In the genomic region with DNA sequence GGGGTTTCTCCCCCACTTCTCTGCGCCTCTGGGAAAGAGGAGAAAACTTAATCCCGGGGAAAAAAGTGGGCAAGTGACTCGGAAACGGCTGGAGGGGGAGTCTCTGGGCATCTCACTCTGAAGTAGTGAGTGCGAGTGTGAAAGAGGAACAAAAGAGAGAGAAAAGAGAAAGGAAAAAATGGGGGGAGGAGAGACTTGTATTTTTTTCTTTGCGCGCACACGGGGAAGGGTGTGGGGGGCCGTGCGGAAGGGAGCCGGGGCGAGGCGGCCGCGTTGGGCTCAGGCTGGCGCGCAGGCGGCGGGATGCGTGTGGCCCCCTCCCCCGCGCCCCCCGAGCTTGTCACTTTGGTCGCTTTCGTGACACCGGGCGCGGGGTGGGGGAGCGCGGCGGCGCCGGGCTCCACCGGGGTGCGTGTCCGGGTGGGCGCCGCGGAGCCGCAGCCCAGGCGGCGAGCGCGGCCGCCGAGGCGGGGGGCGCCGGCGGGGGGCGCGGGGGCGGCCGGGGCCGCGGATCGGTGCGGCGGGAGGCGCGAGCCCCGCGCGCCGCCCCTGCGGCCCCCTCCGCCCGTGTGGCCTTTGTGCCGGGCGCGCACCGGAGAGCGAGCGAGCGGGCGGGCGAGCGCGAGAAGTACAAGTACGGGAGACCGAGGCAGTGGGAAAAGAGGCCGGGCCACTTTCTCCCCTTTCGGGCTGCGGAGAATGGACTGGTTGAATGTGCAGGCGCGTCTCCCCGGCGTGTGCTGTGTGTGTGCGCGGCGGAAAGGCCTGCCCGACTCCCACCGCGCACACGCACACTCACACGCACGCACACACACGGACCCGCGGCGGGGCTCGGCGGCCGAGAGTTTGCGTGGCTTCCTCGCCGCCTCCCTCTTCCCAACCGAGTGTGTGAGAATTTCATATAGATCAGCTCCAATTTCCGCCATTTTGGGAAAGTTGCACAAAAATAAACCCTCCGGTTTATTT, we compare ENCODE assay signal across 8 cellular contexts. TPM values are rescaled to one million over a fixed set of nuclear protein-coding genes. Genes with fewer than 3 reads are reported as not detected.
DNase-seq lines count a peak whose midpoint lies in the region; ATAC-seq, FAIRE-seq and TF ChIP-seq lines count a peak whose summit lies in the region.

No MANE protein-coding gene starts in this region.

- H2BK15ac ChIP-seq in IMR-90 (ENCODE audit: low read depth, low read length) = no peak overlapping the region

- H3K14ac ChIP-seq in IMR-90 (replicated peaks; ENCODE audit: low read depth, low read length) = peak overlapping the region; percentile 73

- DNase-seq in CD14-positive monocyte (ENCODE audit: low spot score) = no peak
- peak; percentile 37 for DNase-seq in IMR-90
- DNase-seq in UCSD-AML1 (lab: John Stamatoyannopoulos, UW; ENCODE audit: unreplicated experiment) = peak; percentile 42
- no peak for DNase-seq in bronchial epithelial cell (ENCODE audit: low read depth)
- DNase-seq in iris pigment epithelial cell (ENCODE audit: low read depth) = peak; percentile 64
- DNase-seq in smooth muscle cell (lab: John Stamatoyannopoulos, UW; ENCODE audit: unreplicated experiment) = peak; percentile 7
- no peak for DNase-seq in NCI-H524 treated with DMSO at 0.1 percent for 48 hours (lab: John Stamatoyannopoulos, UW)

- peaks cover 12 to 15% of the 10 kb centered on the region in 2 donors for H3K36me3 Mint-ChIP-seq in CD14-positive monocyte

- H3F3A ChIP-seq in smooth muscle cell (ENCODE audit: low read depth) = peaks cover 4% of the 10 kb centered on the region

- no peak for TF ChIP-seq POLR2A in IMR-90 (IDR thresholded peaks at IDR 0.05; ENCODE audit: low read depth, low read length)

- H3K27me3 ChIP-seq in IMR-90 (ENCODE audit: control insufficient read depth, insufficient read depth, low read length) = no peaks in the 10 kb centered on the region
- H3K27me3 ChIP-seq in bronchial epithelial cell (ENCODE audit: control insufficient read depth, insufficient read depth, low read length) = no peaks in the 10 kb centered on the region
- no peaks in the 10 kb centered on the region for H3K27me3 ChIP-seq in smooth muscle cell (ENCODE audit: low read depth)

- FAIRE-seq in bronchial epithelial cell (lab: Jason Lieb, UNC) = no peak

- peaks cover 0 to 3% (median 1%) of the 10 kb centered on the region in 3 donors for H3K27me3 Mint-ChIP-seq in CD14-positive monocyte (ENCODE audit: low read depth in 3 of 3)

- peaks cover 7% of the 10 kb centered on the region in 2 experiments; a peak in 2 of 4 replicates for H3K79me1 ChIP-seq in IMR-90 (ENCODE audit: low read depth in 1 of 2, low read length in 2 of 2)

- H3K79me2 ChIP-seq in smooth muscle cell (ENCODE audit: low read depth) = peaks cover 27% of the 10 kb centered on the region

- H3K4me1 ChIP-seq in IMR-90 (ENCODE audit: control insufficient read depth, insufficient read depth, low read length) = no peaks in the 10 kb centered on the region
- H3K4me1 ChIP-seq in smooth muscle cell (ENCODE audit: low read depth) = no peaks in the 10 kb centered on the region

- H3K9me3 ChIP-seq in IMR-90 (ENCODE audit: control insufficient read depth, insufficient read depth, low read length) (no peaks in the 10 kb centered on the region), smooth muscle cell (replicated peaks; ENCODE audit: low read depth) (no peaks in the 10 kb centered on the region)

- H4K91ac ChIP-seq in IMR-90 (ENCODE audit: insufficient read depth, low read depth, low read length) = peak overlapping the region; percentile 62

- peak overlapping the region; percentile 71 for H3K56ac ChIP-seq in IMR-90 (ENCODE audit: extremely low read depth, insufficient read depth, low read length)

- H2AK5ac ChIP-seq in IMR-90 (ENCODE audit: low read depth, low read length) = no peak overlapping the region

- TF ChIP-seq CTCF in CD14-positive monocyte (IDR thresholded peaks at IDR 0.05) (no peak), IMR-90 (conservative IDR thresholded peaks at IDR 0.05; ENCODE audit: low read depth, low read length) (no peak), bronchial epithelial cell (IDR thresholded peaks at IDR 0.05; ENCODE audit: insufficient read depth, low read length, severe bottlenecking) (no peak), smooth muscle cell (IDR thresholded peaks at IDR 0.05; ENCODE audit: borderline replicate concordance, insufficient read depth, poor library complexity, severe bottlenecking) (no peak)

- dilution Hi-C loops in IMR-90 (cut with HindIII; ENCODE audit: low sequenced_read_pairs, unreplicated experiment) = no loop called here

- peak overlapping the region; percentile 91 to 99 (median 96) for H3K27ac Mint-ChIP-seq in CD14-positive monocyte

- in situ Hi-C loops in IMR-90 (cut with MboI; ENCODE audit: low sequenced_read_pairs) = no loop called here

- peak overlapping the region; percentile 99 to 100 for H3K4me3 Mint-ChIP-seq in CD14-positive monocyte

- CTCF ChIA-PET in IMR-90 (lab: Yijun Ruan, JAX) = no interaction called here

- peak overlapping the region; percentile 52; the same call in 1 of the 2 replicates for H2BK120ac ChIP-seq in IMR-90 (ENCODE audit: low read depth, low read length)

- TF ChIP-seq RAD21 in IMR-90 (IDR thresholded peaks at IDR 0.05; ENCODE audit: low read length) = no peak

- peak overlapping the region; percentile 87 for H3K4me2 ChIP-seq in IMR-90 (ENCODE audit: low read depth, low read length)
- H3K4me2 ChIP-seq in smooth muscle cell = peak overlapping the region; percentile 94

- H3K23ac ChIP-seq in IMR-90 (ENCODE audit: low read depth, low read length) = peak overlapping the region; percentile 55

- H3K9me3 Mint-ChIP-seq in CD14-positive monocyte = peaks cover 0 to 2% (median 0%) of the 10 kb centered on the region in 7 donors

- no peaks in the 10 kb centered on the region for H3K9me1 ChIP-seq in IMR-90 (ENCODE audit: insufficient read depth, low read length)

- POLR2A ChIA-PET in IMR-90 (lab: Charles Lee; ENCODE audit: unreplicated experiment) = no interaction called here

- peaks cover 8% of the 10 kb centered on the region for H3K4me1 Mint-ChIP-seq in CD14-positive monocyte

- H3K27ac ChIP-seq in IMR-90 (ENCODE audit: insufficient read depth, low read length) = peak overlapping the region; percentile 39
- peak overlapping the region; percentile 63 for H3K27ac ChIP-seq in smooth muscle cell (ENCODE audit: low read depth)

- WGBS in IMR-90 (ENCODE audit: extremely low coverage in 2 of 2, insufficient read length in 1 of 2), 2 experiments = 0% methylated on average over 27 of the region's 110 CpGs; no CpG with 5 or more reads in 1 of the 2 experiments
- whole genome bisulfite sequencing in smooth muscle cell (ENCODE audit: low lambda C conversion rate) = 2% methylated on average over 34 of the region's 110 CpGs

- H3K9ac ChIP-seq in IMR-90 (ENCODE audit: low read depth, low read length) (peak overlapping the region; percentile 71), smooth muscle cell (ENCODE audit: low read depth) (peak overlapping the region; percentile 67)

- peak overlapping the region; percentile 10 for H3K18ac ChIP-seq in IMR-90 (ENCODE audit: low read depth, low read length)

- H4K8ac ChIP-seq in IMR-90 (ENCODE audit: low read depth in 2 of 2, low read length in 2 of 2) = peak overlapping the region in 1 of 2 experiments; percentile 10; a peak in 2 of 4 replicates

- intact Hi-C loops in CD14-positive monocyte (cut with micrococcal nuclease) (no loop called here), IMR-90 (cut with micrococcal nuclease) (loop anchor here (2.0 kb wide), 1 partner anchor 252 kb away; no protein-coding TSS in a partner anchor)

- peak overlapping the region; percentile 96 for H2AFZ ChIP-seq in IMR-90 (replicated peaks; ENCODE audit: low read length, poor library complexity)
- H2AFZ ChIP-seq in smooth muscle cell (ENCODE audit: low read depth) = peak overlapping the region; percentile 99

- H3K4ac ChIP-seq in IMR-90 (ENCODE audit: low read depth, low read length) = peak overlapping the region; percentile 66

- peak overlapping the region; percentile 77 for H2AK9ac ChIP-seq in IMR-90 (replicated peaks; ENCODE audit: low read depth, low read length, poor library complexity)

- H3K4me3 ChIP-seq in IMR-90 (ENCODE audit: insufficient read depth, low read depth, low read length) (peak overlapping the region; percentile 86), bronchial epithelial cell (ENCODE audit: low read depth, low read length) (peak overlapping the region; percentile 90), smooth muscle cell (peak overlapping the region; percentile 82)

- no peak overlapping the region for H4K5ac ChIP-seq in IMR-90 (ENCODE audit: low read depth, low read length)

- no peaks in the 10 kb centered on the region for H4K20me1 ChIP-seq in IMR-90 (ENCODE audit: insufficient read depth, low read length)
- peaks cover 20% of the 10 kb centered on the region for H4K20me1 ChIP-seq in smooth muscle cell (ENCODE audit: low read depth)

- ATAC-seq in GM19455 (IDR thresholded peaks at IDR 0.05; ENCODE audit: unreplicated experiment) (peak; percentile 25), IMR-90 (ENCODE audit: low read depth) (peak; percentile 24)

- H3K36me3 ChIP-seq in IMR-90 (ENCODE audit: control insufficient read depth, insufficient read depth, low read length) (no peaks in the 10 kb centered on the region), bronchial epithelial cell (ENCODE audit: control insufficient read depth, insufficient read depth, low read length) (no peaks in the 10 kb centered on the region), smooth muscle cell (ENCODE audit: low read depth) (no peaks in the 10 kb centered on the region)

- no peak overlapping the region for H2BK20ac ChIP-seq in IMR-90 (ENCODE audit: low read depth, low read length)

- H2BK5ac ChIP-seq in IMR-90 (ENCODE audit: low read depth, low read length, poor library complexity, severe bottlenecking) = peak overlapping the region; percentile 21

- BruUV-seq in IMR-90 (replicated peaks; lab: Mats Ljungman, UMichigan) = no TSS peak

TF ChIP-seq in IMR-90, 13 proteins besides CTCF, POLR2A, EP300 and RAD21:
- TF ChIP-seq MXI1 (IDR thresholded peaks at IDR 0.05; ENCODE audit: borderline replicate concordance, low read depth, low read length) (peak; percentile 60; the same call in 1 of the 2 replicates), MAFK (IDR thresholded peaks at IDR 0.05; ENCODE audit: low read depth, low read length) (no peak)

RNA-seq across cellular contexts. Expression of gene L3MBTL3, which starts 0.7 kb away (rescaled TPM):
- 1 to 10 TPM; 2.1 to 3.7 TPM for polyA plus RNA-seq in CD14-positive monocyte
- 7.2 and 14.4 TPM in 2 replicates for total RNA-seq in IMR-90 (2012; rRNA removed)
- 8.4 and 10.9 TPM in 2 replicates for polyA plus RNA-seq in IMR-90 (2012; rRNA removed)
- 0.79 and 3.6 TPM in 2 replicates for polyA plus RNA-seq in IMR-90 (2012; cell fraction: cytosol; rRNA removed)
- polyA plus RNA-seq in IMR-90 (2012; cell fraction: nucleus; rRNA removed; ENCODE audit: low replicate concordance) = 1.4 and 22.5 TPM in 2 replicates
- total RNA-seq in bronchial epithelial cell = 7.3 and 12.1 TPM in 2 replicates
- 14.2 and 18.0 TPM in 2 replicates for total RNA-seq in smooth muscle cell
- 4.1 and 5.4 TPM in 2 replicates for polyA plus RNA-seq in smooth muscle cell

Comparison
In these comparisons a context has a peak if more than half of its experiments do, and no peak if none do; other contexts are left out.
1. DNase-seq: peak in IMR-90 (single experiment), UCSD-AML1 (single experiment), iris pigment epithelial cell (single experiment) and smooth muscle cell (single experiment); none in CD14-positive monocyte (single experiment), bronchial epithelial cell (single experiment) and NCI-H524 treated with DMSO at 0.1 percent for 48 hours (single experiment).
2. Peak in every context shown above with its lines, with median percentiles within 50 percentile points of each other: H3K4me3 ChIP-seq.